8 cellular contexts compared by ENCODE assay signal in genomic region chr17:47831934-47832327, GRCh38. TPM values are rescaled to one million over a fixed set of nuclear protein-coding genes. Genes with fewer than 3 reads are reported as not detected.
DNase-seq lines count a peak whose midpoint lies in the region; ATAC-seq and TF ChIP-seq lines count a peak whose summit lies in the region.

No MANE protein-coding gene starts in this region.

- peaks cover 0 to 9% of the 10 kb centered on the region in 2 donors for H3K4me1 ChIP-seq in ascending aorta
- H3K4me1 ChIP-seq in thyroid gland = peaks cover 11 to 16% of the 10 kb centered on the region in 2 donors

- H3K4me3 ChIP-seq in HL-60 (replicated peaks; ENCODE audit: insufficient read depth, low read length) (peak overlapping the region; percentile 64), ascending aorta (peak overlapping the region; percentile 71), thyroid gland (replicated peaks in 1 of 3) (peak overlapping the region in 2 of 3 donors; percentile 77 to 83)

- peak; percentile 56 for DNase-seq in Ammon's horn (ENCODE audit: low spot score)
- DNase-seq in HL-60 (ENCODE audit: low read depth in 1 of 2, low spot score in 1 of 2) = peak; percentile 61 to 65
- no peak for DNase-seq in ascending aorta (ENCODE audit: low spot score in 2 of 2)
- DNase-seq in left lobe of liver (ENCODE audit: low spot score) = no peak
- DNase-seq in thyroid gland = no peak
- DNase-seq in midbrain (lab: John Stamatoyannopoulos, UW) = no peak

- H3K27me3 ChIP-seq in HL-60 (ENCODE audit: insufficient read depth, poor library complexity, severe bottlenecking) (no peaks in the 10 kb centered on the region), ascending aorta (no peaks in the 10 kb centered on the region), thyroid gland (no peaks in the 10 kb centered on the region)

- no peak for TF ChIP-seq POLR2A in thyroid gland (IDR thresholded peaks at IDR 0.05)

- ATAC-seq in left lobe of liver (peak; percentile 10), HG03108 (IDR thresholded peaks at IDR 0.05; ENCODE audit: unreplicated experiment) (no peak), GM18498 (IDR thresholded peaks at IDR 0.05; ENCODE audit: unreplicated experiment) (no peak)

- WGBS in thyroid gland, 2 donors = 7 to 18% methylated on average over 7 of the region's 7 CpGs

- H3K9me3 ChIP-seq in ascending aorta (no peaks in the 10 kb centered on the region), thyroid gland (no peaks in the 10 kb centered on the region)

- H3K36me3 ChIP-seq in ascending aorta (peaks cover 23 to 27% of the 10 kb centered on the region in 2 donors), thyroid gland (peaks cover 7 to 14% of the 10 kb centered on the region in 2 donors)

- intact Hi-C loops in ascending aorta (cut with DNase I) = no loop called here
- intact Hi-C loops in thyroid gland (cut with DNase I) = no loop called here

- TF ChIP-seq CTCF in HL-60 (IDR thresholded peaks at IDR 0.05; ENCODE audit: insufficient read depth, low read length) (no peak), ascending aorta (IDR thresholded peaks at IDR 0.05) (no peak), thyroid gland (IDR thresholded peaks at IDR 0.05) (no peak)

- peak overlapping the region; percentile 60 for H3K27ac ChIP-seq in HL-60 (replicated peaks)
- H3K27ac ChIP-seq in ascending aorta = peak overlapping the region in 1 of 2 donors; percentile 77
- no peak overlapping the region for H3K27ac ChIP-seq in thyroid gland

RNA-seq across cellular contexts. Expression of gene LRRC46, which starts 0.5 kb away (rescaled TPM):
- total RNA-seq in ascending aorta (not detected), left lobe of liver (0.40 TPM), thyroid gland (1 to 10 TPM in 2 of 4 donors, under 1 TPM in 1, not detected in 1; 0.44 to 3.2 (median 2.0) TPM)

RNA-seq across cellular contexts. Expression of gene MRPL10, which starts 0.6 kb away (rescaled TPM):
- total RNA-seq in ascending aorta (13.7 TPM), left lobe of liver (16.4 TPM), thyroid gland (10 to 100 TPM; 36.1 to 51.9 (median 39.1) TPM)

RNA-seq across cellular contexts. Expression of gene SCRN2, which starts 9.1 kb away (rescaled TPM):
- total RNA-seq in ascending aorta (126 TPM), left lobe of liver (28.4 TPM), thyroid gland (10 to 100 TPM; 37.0 to 71.5 (median 49.1) TPM)

RNA-seq across cellular contexts. Expression of gene OSBPL7, which starts 10.3 kb away (rescaled TPM):
- total RNA-seq in ascending aorta (28.8 TPM), left lobe of liver (1.0 TPM), thyroid gland (10 to 100 TPM; 12.7 to 18.0 (median 14.7) TPM)

RNA-seq across cellular contexts. Expression of gene SP6, which starts 19.0 kb away (rescaled TPM):
- total RNA-seq in ascending aorta (0.11 TPM), left lobe of liver (0.08 TPM), thyroid gland (1 to 10 TPM in 1 of 4 donors, under 1 TPM in 3; 0.56 to 5.9 (median 0.96) TPM)

Comparison
In these comparisons a context has a peak if more than half of its experiments do, and no peak if none do; other contexts are left out.
1. DNase-seq: peak in Ammon's horn (single experiment) and HL-60 (2 of 2); none in ascending aorta (0 of 2), left lobe of liver (single experiment), thyroid gland (0 of 2) and midbrain (single experiment).
2. Peak in every context shown above with its lines, with median percentiles within 50 percentile points of each other: H3K4me3 ChIP-seq.